In the genomic region with DNA sequence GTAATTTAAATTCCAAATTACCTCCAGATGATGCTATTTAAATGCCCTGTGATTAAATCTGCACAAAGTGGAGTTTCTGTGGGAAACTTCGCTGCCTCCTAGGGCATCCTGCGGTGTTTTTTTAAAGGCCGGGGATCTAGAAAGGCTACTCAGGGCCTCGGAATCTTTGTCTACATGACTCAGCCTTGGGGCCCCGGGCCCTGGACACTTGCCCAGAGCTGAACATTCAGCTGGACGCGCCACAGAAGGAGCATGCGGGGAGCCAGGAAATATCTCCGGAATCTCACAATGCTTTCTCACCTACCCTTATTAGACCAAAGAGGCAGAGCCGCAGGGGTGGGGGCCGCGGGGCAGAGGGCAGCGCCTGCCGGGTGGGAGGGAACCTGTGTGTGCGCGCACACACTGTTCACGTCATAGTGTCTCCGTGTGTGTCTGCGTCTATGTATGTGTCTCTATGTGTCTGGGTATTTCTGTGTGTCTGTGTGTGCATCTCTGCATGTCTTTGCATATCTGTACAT, we compare ENCODE assay signal across 10 cellular contexts.
DNase-seq lines count a peak whose midpoint lies in the region; ATAC-seq and TF ChIP-seq lines count a peak whose summit lies in the region.
"Had no signal": no experiment of that assay in that cellular context is flagged by ENCODE, and none has a peak within 500 bp of the region (broad histone marks: within the 10 kb centered on the region; RNA-seq: fewer than 3 reads in every experiment).

No MANE protein-coding gene starts in this region.

- in situ Hi-C loops in astrocyte of the spinal cord (cut with HindIII; ENCODE audit: low sequenced_read_pairs) = no loop called here

- ATAC-seq in GM19463 (IDR thresholded peaks at IDR 0.05; ENCODE audit: unreplicated experiment) = no peak

- H3K36me3 ChIP-seq in hepatocyte (replicated peaks; ENCODE audit: insufficient read depth, low read depth) (no peaks in the 10 kb centered on the region), skeletal muscle tissue (ENCODE audit: control insufficient read depth in 3 of 3, insufficient read depth in 3 of 3, low read length in 3 of 3) (no peaks in the 10 kb centered on the region)

- H3K9ac ChIP-seq in skeletal muscle tissue (ENCODE audit: low read depth in 1 of 3, low read length in 3 of 3) = peak overlapping the region in 2 of 3 donors; percentile 0 to 15

- no peaks in the 10 kb centered on the region for H3K9me2 ChIP-seq in hepatocyte (replicated peaks; ENCODE audit: insufficient read depth)

- H3K9me3 ChIP-seq in hepatocyte (ENCODE audit: low read depth) (no peaks in the 10 kb centered on the region), skeletal muscle tissue (ENCODE audit: control insufficient read depth in 3 of 3, low read length in 3 of 3) (no peaks in the 10 kb centered on the region)

- peak overlapping the region; percentile 91 for H3K27ac ChIP-seq in hepatocyte
- H3K27ac ChIP-seq in skeletal muscle tissue (ENCODE audit: low read depth, low read length) = peak overlapping the region; percentile 71

- H3K4me1 ChIP-seq in hepatocyte (ENCODE audit: insufficient read depth) = peaks cover 25% of the 10 kb centered on the region
- peaks cover 32 to 43% (median 42%) of the 10 kb centered on the region in 3 donors for H3K4me1 ChIP-seq in skeletal muscle tissue (ENCODE audit: control insufficient read depth in 3 of 3, insufficient read depth in 3 of 3, low read length in 3 of 3)

- 32% methylated on average over 19 of the region's 19 CpGs for WGBS in hepatocyte (ENCODE audit: low lambda C conversion rate, missing lambda C conversion rate)

- TF ChIP-seq CTCF in astrocyte of the spinal cord (IDR thresholded peaks at IDR 0.05; ENCODE audit: low read depth, low read length) = no peak
- TF ChIP-seq CTCF in hepatocyte (IDR thresholded peaks at IDR 0.05; ENCODE audit: poor library complexity) = no peak

- peak overlapping the region; percentile 26 for H3K4me2 ChIP-seq in hepatocyte

- peak; percentile 98 for DNase-seq in HCEC 1CT
- peak; percentile 100 for DNase-seq in astrocyte of the spinal cord (ENCODE audit: low read depth, low spot score)
- DNase-seq in hepatocyte (ENCODE audit: low spot score) = peak; percentile 90
- DNase-seq in activated T-cell treated with anti-CD3 and anti-CD28 coated beads, Interleukin-2, amount 50 U/mL, for 48 hours = no peak
- DNase-seq in activated effector memory CD4-positive, alpha-beta T cell treated with Interleukin-2 at 50 U/mL for 16 hours = no peak
- no peak for DNase-seq in NCI-H2107 treated with DMSO at 0.1 percent for 48 hours (lab: John Stamatoyannopoulos, UW; ENCODE audit: unreplicated experiment)
- DNase-seq: activated naive CD8-positive, alpha-beta T cell treated with anti-CD3 and anti-CD28 coated beads, Interleukin-2, amount 10 ng/mL, durations not matched to agents 7 days and 5 days; stimulated activated naive CD4-positive, alpha-beta T cell treated with Interleukin-2 at 50 U/mL for 16 hours had no signal

- H3K27me3 ChIP-seq in hepatocyte = no peaks in the 10 kb centered on the region
- no peaks in the 10 kb centered on the region for H3K27me3 ChIP-seq in skeletal muscle tissue (ENCODE audit: control insufficient read depth in 3 of 3, insufficient read depth in 3 of 3, low read length in 3 of 3)

- no peaks in the 10 kb centered on the region for H3K79me2 ChIP-seq in hepatocyte

- H3K4me3 ChIP-seq in astrocyte of the spinal cord (ENCODE audit: low read depth, low read length) = no peak overlapping the region
- no peak overlapping the region for H3K4me3 ChIP-seq in hepatocyte
- peak overlapping the region in 1 of 3 donors; percentile 41 for H3K4me3 ChIP-seq in skeletal muscle tissue (ENCODE audit: low read length in 3 of 3)

- no peak overlapping the region for H2AFZ ChIP-seq in hepatocyte

- no peaks in the 10 kb centered on the region for H4K20me1 ChIP-seq in hepatocyte (ENCODE audit: insufficient read depth, poor library complexity, severe bottlenecking)

Comparison
In these comparisons a context has a peak if more than half of its experiments do, and no peak if none do; other contexts are left out.
1. DNase-seq: peak in HCEC 1CT (single experiment), astrocyte of the spinal cord (single experiment) and hepatocyte (single experiment); none in activated T-cell treated with anti-CD3 and anti-CD28 coated beads, Interleukin-2, amount 50 U/mL, for 48 hours (0 of 2), activated effector memory CD4-positive, alpha-beta T cell treated with Interleukin-2 at 50 U/mL for 16 hours (single experiment) and NCI-H2107 treated with DMSO at 0.1 percent for 48 hours (single experiment).